In the genomic region with DNA sequence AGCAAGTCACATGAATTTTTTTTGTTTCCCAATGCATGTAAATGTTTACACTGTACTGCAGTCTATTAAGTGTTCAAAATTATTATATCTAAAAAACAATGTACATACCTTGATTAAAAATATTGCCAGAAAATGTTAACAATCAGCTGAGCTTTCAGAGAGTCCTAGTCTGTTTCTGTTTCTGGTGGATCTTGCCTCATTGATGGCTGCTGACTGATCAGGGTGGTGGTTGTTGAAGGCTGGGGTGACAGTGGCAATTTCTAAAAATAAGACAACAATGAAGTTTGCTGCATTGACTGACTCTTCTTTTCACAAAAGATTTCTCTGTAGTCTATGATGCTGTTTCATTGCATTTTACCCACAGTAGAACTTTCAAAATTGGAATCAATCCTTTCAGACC, we compare ENCODE assay signal across 27 cellular contexts. TPM values are rescaled to one million over a fixed set of nuclear protein-coding genes. Genes with fewer than 3 reads are reported as not detected.
"Had no signal": no experiment of that assay in that cellular context is flagged by ENCODE, and none has a peak within 500 bp of the region (broad histone marks: within the 10 kb centered on the region; RNA-seq: fewer than 3 reads in every experiment).

No MANE protein-coding gene starts in this region.

- H3K27ac Mint-ChIP-seq: activated CD8-positive, alpha-beta T cell treated with anti-CD3 and anti-CD28 coated beads, Interleukin-2, amount 10 ng/mL, durations not matched to agents 7 days and 5 days; activated naive CD4-positive, alpha-beta T cell treated with anti-CD3 and anti-CD28 coated beads for 36 hours; T-helper 17 cell; WTC11 had no signal

- H3K4me3 Mint-ChIP-seq: activated CD8-positive, alpha-beta T cell treated with anti-CD3 and anti-CD28 coated beads, Interleukin-2, amount 10 ng/mL, durations not matched to agents 7 days and 5 days; activated naive CD4-positive, alpha-beta T cell treated with anti-CD3 and anti-CD28 coated beads for 36 hours; T-helper 17 cell; WTC11 had no signal

- H3K36me3 ChIP-seq: brain microvascular endothelial cell, cardiac muscle cell had no signal

- ATAC-seq: activated CD8-positive, alpha-beta T cell treated with anti-CD3 and anti-CD28 coated beads, Interleukin-2, amount 10 ng/mL, durations not matched to agents 7 days and 5 days; T-helper 17 cell; WTC11 had no signal

- DNase-seq: activated CD4-positive, alpha-beta T cell treated with anti-CD3 and anti-CD28 coated beads for 48 hours; activated CD4-positive, alpha-beta T cell treated with anti-CD3 and anti-CD28 coated beads, Interleukin-2, amount 50 U/mL, for 4 hours; activated CD4-positive, CD25-positive, alpha-beta regulatory T cell treated with anti-CD3 and anti-CD28 coated beads, Interleukin-2, amount 50 U/mL, for 72 hours; activated CD8-positive, alpha-beta T cell treated with anti-CD3 and anti-CD28 coated beads, Interleukin-2, amount 10 ng/mL, durations not matched to agents 7 days and 5 days; activated effector memory CD4-positive, alpha-beta T cell treated with anti-CD3 and anti-CD28 coated beads, Interleukin-2, amount 50 U/mL, for 16 hours; activated naive CD4-positive, alpha-beta T cell treated with anti-CD3 and anti-CD28 coated beads for 36 hours; activated T-cell treated with anti-CD3 and anti-CD28 coated beads, Interleukin-2, amount 50 U/mL, for 4 hours; brain microvascular endothelial cell; cerebellar nuclear complex; NCI-H1092; NCI-H1417; NCI-H1930; NCI-H2107; NCI-H2171 treated with DMSO at 0.1 percent for 48 hours; NCI-H226; NCI-H510A; NCI-H526 treated with DMSO at 0.1 percent for 48 hours; NCI-H82; PC-9; SHP77 treated with DMSO at 0.1 percent for 48 hours; T-helper 17 cell; T-helper 9 cell had no signal

- H3K4me1 Mint-ChIP-seq: WTC11 had no signal

- H3K27ac ChIP-seq: brain microvascular endothelial cell, cardiac muscle cell, KMS-11, PC-9 had no signal

- H3K4me2 ChIP-seq: KMS-11, PC-9 had no signal

- H3K27me3 ChIP-seq: brain microvascular endothelial cell, cardiac muscle cell had no signal

- H3K4me3 ChIP-seq: cardiac muscle cell, PC-9 had no signal

- H3K9me3 Mint-ChIP-seq: activated naive CD4-positive, alpha-beta T cell treated with anti-CD3 and anti-CD28 coated beads for 36 hours; activated T-cell treated with anti-CD3 and anti-CD28 coated beads, Interleukin-2, amount 50 U/mL, for 4 hours; WTC11 had no signal

- H3K36me3 Mint-ChIP-seq: WTC11 had no signal

RNA-seq across cellular contexts. Expression of gene KLRD1, which starts 16.6 kb away (rescaled TPM):
- total RNA-seq: MCF 10A, SK-MEL-5 had no signal
